ENCODE assay signal across 9 cellular contexts in the genomic region with DNA sequence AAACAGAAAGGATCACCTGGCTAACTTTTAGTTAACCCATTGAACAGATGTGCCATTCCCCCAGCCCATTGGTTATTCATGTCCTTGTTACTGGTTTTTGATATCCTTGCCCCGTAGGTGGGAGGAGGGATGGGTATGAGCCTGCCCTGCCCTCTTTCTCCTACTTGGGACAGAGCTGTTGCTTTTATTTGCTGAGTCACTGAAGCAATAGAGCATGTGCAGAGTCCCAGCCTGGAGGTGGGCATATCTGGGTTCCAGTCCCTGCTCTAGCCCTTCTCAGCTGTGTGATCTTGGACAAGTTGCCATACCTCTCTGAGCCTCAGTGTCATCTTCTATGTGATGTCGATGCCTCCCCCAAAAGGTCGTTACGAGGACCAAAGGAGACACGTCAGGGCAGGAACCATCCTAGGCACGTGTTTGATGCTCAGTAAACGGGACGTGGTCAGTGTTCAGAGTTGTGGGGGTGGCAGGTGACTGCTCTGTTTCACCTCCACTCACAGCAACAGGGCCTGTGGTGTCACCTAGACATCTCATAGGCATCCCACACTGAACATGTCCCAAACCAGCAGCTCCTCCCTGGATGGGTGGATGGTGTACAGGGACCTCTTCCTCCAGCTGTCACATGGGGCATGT.
DNase-seq lines count a peak whose midpoint lies in the region; ATAC-seq and TF ChIP-seq lines count a peak whose summit lies in the region.
"Had no signal": no experiment of that assay in that cellular context is flagged by ENCODE, and none has a peak within 500 bp of the region (broad histone marks: within the 10 kb centered on the region; RNA-seq: fewer than 3 reads in every experiment).

No MANE protein-coding gene starts in this region.

- no peak for DNase-seq in Calu3
- peak; percentile 88 for DNase-seq in OCI-M1 (lab: John Stamatoyannopoulos, UW)
- no peak for DNase-seq in ovary
- DNase-seq in glutamatergic neuron, result no peak
- no peak for DNase-seq in SK-N-DZ (ENCODE audit: low spot score)
- no peak for DNase-seq in NCI-H748 treated with DMSO at 0.1 percent for 48 hours (lab: John Stamatoyannopoulos, UW)

- 66 to 82% (median 70%) methylated on average over 8 of the region's 8 CpGs for WGBS in ovary, 3 donors

- intact Hi-C loops in Calu3 (cut with micrococcal nuclease; ENCODE audit: unreplicated experiment), result loop anchor here (5.0 kb wide), 1 partner anchor 51 kb away; no protein-coding TSS in a partner anchor
- intact Hi-C loops in ovary (cut with DNase I), result loop anchor here in 2 of 4 donors (5.0 to 10.0 kb wide), 2 partner anchors 54 to 56 kb away; no protein-coding TSS in a partner anchor

- no peak for TF ChIP-seq CTCF in Calu3 (IDR thresholded peaks at IDR 0.05; ENCODE audit: unreplicated experiment)
- no peak for TF ChIP-seq CTCF in ovary (IDR thresholded peaks at IDR 0.05)
- TF ChIP-seq CTCF in glutamatergic neuron (IDR thresholded peaks at IDR 0.05; ENCODE audit: partially characterized antibody, unreplicated experiment), result no peak

- no peak for ATAC-seq in GM21528 (IDR thresholded peaks at IDR 0.05; ENCODE audit: low FRiP score, unreplicated experiment)

- TF ChIP-seq POLR2A in ovary (IDR thresholded peaks at IDR 0.05), result no peak

- H3K27ac ChIP-seq in cingulate gyrus (ENCODE audit: low read depth, low read length) (peak overlapping the region; percentile 34), ovary (peak overlapping the region in 1 of 2 donors; percentile 71)

- TF ChIP-seq EP300 in ovary (IDR thresholded peaks at IDR 0.05), result no peak

- CTCF ChIA-PET in Calu3 (lab: Charles Lee), result interaction anchor here (0.5 to 1.7 kb wide), 6 partner anchors 93 to 965 kb away, joined by 3 to 6 read pairs (median 4); no protein-coding TSS in a partner anchor

- H3K9me3 Mint-ChIP-seq in Calu3 (ENCODE audit: low read depth, unreplicated experiment) (no peaks in the 10 kb centered on the region), glutamatergic neuron (ENCODE audit: unreplicated experiment) (peaks cover 2% of the 10 kb centered on the region)
- H3K9me3 Mint-ChIP-seq: memory B cell had no signal

- H3K36me3 Mint-ChIP-seq in Calu3 (ENCODE audit: insufficient read depth, unreplicated experiment), result peaks cover 5% of the 10 kb centered on the region
- H3K36me3 Mint-ChIP-seq in glutamatergic neuron (ENCODE audit: unreplicated experiment), result no peaks in the 10 kb centered on the region

- H3K27ac Mint-ChIP-seq in Calu3 (ENCODE audit: unreplicated experiment), result peak overlapping the region; percentile 31
- no peak overlapping the region for H3K27ac Mint-ChIP-seq in glutamatergic neuron (ENCODE audit: unreplicated experiment)

- peaks cover 40% of the 10 kb centered on the region for H3K4me1 Mint-ChIP-seq in Calu3 (ENCODE audit: low read depth, unreplicated experiment)
- peaks cover 2% of the 10 kb centered on the region for H3K4me1 Mint-ChIP-seq in glutamatergic neuron (ENCODE audit: low read depth, unreplicated experiment)

- no peaks in the 10 kb centered on the region for H3K36me3 ChIP-seq in ovary

- H3K27me3 Mint-ChIP-seq in Calu3 (ENCODE audit: unreplicated experiment) (no peaks in the 10 kb centered on the region), glutamatergic neuron (ENCODE audit: unreplicated experiment) (peaks cover 3% of the 10 kb centered on the region)
- H3K27me3 Mint-ChIP-seq: memory B cell had no signal

- no peaks in the 10 kb centered on the region for H3K9me3 ChIP-seq in ovary

- H3K4me3 Mint-ChIP-seq in Calu3 (ENCODE audit: low read depth, unreplicated experiment) (no peak overlapping the region), glutamatergic neuron (ENCODE audit: unreplicated experiment) (no peak overlapping the region)

- BruUV-seq in Calu3 (replicated peaks; lab: Mats Ljungman, UMichigan), result no TSS peak

- peaks cover 17% of the 10 kb centered on the region for H3K4me1 ChIP-seq in ovary (ENCODE audit: insufficient read depth)

- no peaks in the 10 kb centered on the region for H3K27me3 ChIP-seq in ovary

- H3K4me3 ChIP-seq in ovary, result peak overlapping the region; percentile 29
